In the genomic region with DNA sequence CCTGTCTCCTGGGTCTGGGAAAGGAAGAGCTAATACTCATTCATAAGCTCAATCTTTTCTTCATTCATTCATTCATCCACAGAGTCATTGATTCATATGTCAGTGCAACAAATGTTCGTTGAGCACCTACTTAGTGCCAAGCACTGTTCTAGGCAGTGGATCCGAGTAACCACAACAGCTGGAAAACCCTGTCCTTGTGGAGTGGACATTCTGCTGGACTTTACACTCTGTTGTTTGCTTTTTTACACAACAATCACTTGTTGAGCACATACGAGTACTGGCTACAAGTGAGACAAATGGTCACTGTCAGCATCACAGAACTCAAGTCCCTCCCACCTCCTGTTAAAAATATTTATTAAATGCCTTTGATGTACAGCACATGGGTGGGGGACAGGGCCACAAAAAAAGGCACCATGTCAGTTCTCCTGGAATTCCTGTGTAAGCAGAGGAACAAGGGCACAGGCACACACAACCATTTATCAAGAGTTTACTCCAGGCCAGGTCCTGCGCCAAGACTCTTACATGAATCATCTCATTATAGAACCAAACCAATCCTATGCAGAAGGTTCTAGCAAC, we compare ENCODE assay signal across 1 cellular context.
TF ChIP-seq lines count a peak whose summit lies in the region.

No MANE protein-coding gene starts in this region.

TF ChIP-seq in HepG2, 621 proteins besides CTCF, POLR2A, EP300 and RAD21 (continued from another document and continues in another):
- TF ChIP-seq, protein P1, sequence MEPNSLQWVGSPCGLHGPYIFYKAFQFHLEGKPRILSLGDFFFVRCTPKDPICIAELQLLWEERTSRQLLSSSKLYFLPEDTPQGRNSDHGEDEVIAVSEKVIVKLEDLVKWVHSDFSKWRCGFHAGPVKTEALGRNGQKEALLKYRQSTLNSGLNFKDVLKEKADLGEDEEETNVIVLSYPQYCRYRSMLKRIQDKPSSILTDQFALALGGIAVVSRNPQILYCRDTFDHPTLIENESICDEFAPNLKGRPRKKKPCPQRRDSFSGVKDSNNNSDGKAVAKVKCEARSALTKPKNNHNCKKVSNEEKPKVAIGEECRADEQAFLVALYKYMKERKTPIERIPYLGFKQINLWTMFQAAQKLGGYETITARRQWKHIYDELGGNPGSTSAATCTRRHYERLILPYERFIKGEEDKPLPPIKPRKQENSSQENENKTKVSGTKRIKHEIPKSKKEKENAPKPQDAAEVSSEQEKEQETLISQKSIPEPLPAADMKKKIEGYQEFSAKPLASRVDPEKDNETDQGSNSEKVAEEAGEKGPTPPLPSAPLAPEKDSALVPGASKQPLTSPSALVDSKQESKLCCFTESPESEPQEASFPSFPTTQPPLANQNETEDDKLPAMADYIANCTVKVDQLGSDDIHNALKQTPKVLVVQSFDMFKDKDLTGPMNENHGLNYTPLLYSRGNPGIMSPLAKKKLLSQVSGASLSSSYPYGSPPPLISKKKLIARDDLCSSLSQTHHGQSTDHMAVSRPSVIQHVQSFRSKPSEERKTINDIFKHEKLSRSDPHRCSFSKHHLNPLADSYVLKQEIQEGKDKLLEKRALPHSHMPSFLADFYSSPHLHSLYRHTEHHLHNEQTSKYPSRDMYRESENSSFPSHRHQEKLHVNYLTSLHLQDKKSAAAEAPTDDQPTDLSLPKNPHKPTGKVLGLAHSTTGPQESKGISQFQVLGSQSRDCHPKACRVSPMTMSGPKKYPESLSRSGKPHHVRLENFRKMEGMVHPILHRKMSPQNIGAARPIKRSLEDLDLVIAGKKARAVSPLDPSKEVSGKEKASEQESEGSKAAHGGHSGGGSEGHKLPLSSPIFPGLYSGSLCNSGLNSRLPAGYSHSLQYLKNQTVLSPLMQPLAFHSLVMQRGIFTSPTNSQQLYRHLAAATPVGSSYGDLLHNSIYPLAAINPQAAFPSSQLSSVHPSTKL (CRISPR knock-in tag; IDR thresholded peaks at IDR 0.05): peak; percentile 99
- peak; percentile 86; the same call in 1 of the 2 replicates for TF ChIP-seq ZNF816 (CRISPR knock-in tag; IDR thresholded peaks at IDR 0.05; ENCODE audit: borderline replicate concordance)
- TF ChIP-seq ZNF34 (CRISPR knock-in tag; IDR thresholded peaks at IDR 0.05; ENCODE audit: borderline replicate concordance): peak; percentile 96
- TF ChIP-seq SIX4 (CRISPR knock-in tag; IDR thresholded peaks at IDR 0.05): peak; percentile 94
- peak; percentile 51; the same call in 1 of the 2 replicates for TF ChIP-seq CHD2 (IDR thresholded peaks at IDR 0.05; ENCODE audit: low read depth, low read length)
- TF ChIP-seq STAG1 (CRISPR knock-in tag; IDR thresholded peaks at IDR 0.05): peak; percentile 36; the same call in 1 of the 2 replicates
- no peak for TF ChIP-seq ZNF549 (CRISPR knock-in tag; IDR thresholded peaks at IDR 0.05)
- peak; percentile 95 for TF ChIP-seq GATA4 (IDR thresholded peaks at IDR 0.05; ENCODE audit: borderline replicate concordance, low read depth)
- no peak for TF ChIP-seq NR3C1 (CRISPR knock-in tag; IDR thresholded peaks at IDR 0.05)
- TF ChIP-seq, protein P2, sequence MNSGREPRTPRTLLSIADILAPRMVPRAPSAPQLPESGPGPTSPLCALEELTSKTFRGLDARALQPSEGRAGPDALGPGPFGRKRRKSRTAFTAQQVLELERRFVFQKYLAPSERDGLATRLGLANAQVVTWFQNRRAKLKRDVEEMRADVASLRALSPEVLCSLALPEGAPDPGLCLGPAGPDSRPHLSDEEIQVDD (CRISPR knock-in tag; IDR thresholded peaks at IDR 0.05; ENCODE audit: borderline replicate concordance): no peak
- no peak for TF ChIP-seq KDM5A (IDR thresholded peaks at IDR 0.05; ENCODE audit: borderline replicate concordance, low read length)
- TF ChIP-seq ZFP36L1 (CRISPR knock-in tag; IDR thresholded peaks at IDR 0.05): peak; percentile 98
- no peak for TF ChIP-seq ZNF687 (CRISPR knock-in tag; IDR thresholded peaks at IDR 0.05)
- peak; percentile 90 for TF ChIP-seq FOSL2 (CRISPR knock-in tag; IDR thresholded peaks at IDR 0.05)
- no peak for TF ChIP-seq ZNF672 (CRISPR knock-in tag; IDR thresholded peaks at IDR 0.05)
- peak; percentile 79; the same call in 1 of the 2 replicates for TF ChIP-seq NAIF1 (CRISPR knock-in tag; IDR thresholded peaks at IDR 0.05; ENCODE audit: borderline replicate concordance)
- TF ChIP-seq, protein P3, sequence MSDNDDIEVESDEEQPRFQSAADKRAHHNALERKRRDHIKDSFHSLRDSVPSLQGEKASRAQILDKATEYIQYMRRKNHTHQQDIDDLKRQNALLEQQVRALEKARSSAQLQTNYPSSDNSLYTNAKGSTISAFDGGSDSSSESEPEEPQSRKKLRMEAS (IDR thresholded peaks at IDR 0.05): peak; percentile 90
- peak; percentile 53 for TF ChIP-seq ZNF407 (CRISPR knock-in tag; IDR thresholded peaks at IDR 0.05; ENCODE audit: not compliant biosample characterization)
- peak; percentile 99 for TF ChIP-seq TBX2 (CRISPR knock-in tag; IDR thresholded peaks at IDR 0.05; ENCODE audit: borderline replicate concordance)
- peak; percentile 92 for TF ChIP-seq MIER2 (CRISPR knock-in tag; IDR thresholded peaks at IDR 0.05)
- TF ChIP-seq ETV6 (CRISPR knock-in tag; conservative IDR thresholded peaks at IDR 0.05): peak; percentile 95
- TF ChIP-seq, protein P4, sequence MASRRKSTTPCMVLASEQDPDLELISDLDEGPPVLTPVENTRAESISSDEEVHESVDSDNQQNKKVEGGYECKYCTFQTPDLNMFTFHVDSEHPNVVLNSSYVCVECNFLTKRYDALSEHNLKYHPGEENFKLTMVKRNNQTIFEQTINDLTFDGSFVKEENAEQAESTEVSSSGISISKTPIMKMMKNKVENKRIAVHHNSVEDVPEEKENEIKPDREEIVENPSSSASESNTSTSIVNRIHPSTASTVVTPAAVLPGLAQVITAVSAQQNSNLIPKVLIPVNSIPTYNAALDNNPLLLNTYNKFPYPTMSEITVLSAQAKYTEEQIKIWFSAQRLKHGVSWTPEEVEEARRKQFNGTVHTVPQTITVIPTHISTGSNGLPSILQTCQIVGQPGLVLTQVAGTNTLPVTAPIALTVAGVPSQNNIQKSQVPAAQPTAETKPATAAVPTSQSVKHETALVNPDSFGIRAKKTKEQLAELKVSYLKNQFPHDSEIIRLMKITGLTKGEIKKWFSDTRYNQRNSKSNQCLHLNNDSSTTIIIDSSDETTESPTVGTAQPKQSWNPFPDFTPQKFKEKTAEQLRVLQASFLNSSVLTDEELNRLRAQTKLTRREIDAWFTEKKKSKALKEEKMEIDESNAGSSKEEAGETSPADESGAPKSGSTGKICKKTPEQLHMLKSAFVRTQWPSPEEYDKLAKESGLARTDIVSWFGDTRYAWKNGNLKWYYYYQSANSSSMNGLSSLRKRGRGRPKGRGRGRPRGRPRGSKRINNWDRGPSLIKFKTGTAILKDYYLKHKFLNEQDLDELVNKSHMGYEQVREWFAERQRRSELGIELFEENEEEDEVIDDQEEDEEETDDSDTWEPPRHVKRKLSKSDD (CRISPR knock-in tag; IDR thresholded peaks at IDR 0.05; ENCODE audit: low read depth): peak; percentile 95
- peak; percentile 89 for TF ChIP-seq JUND (CRISPR knock-in tag; IDR thresholded peaks at IDR 0.05)
- TF ChIP-seq FOXO1 (CRISPR knock-in tag; IDR thresholded peaks at IDR 0.05): peak; percentile 100
- no peak for TF ChIP-seq MTF1 (CRISPR knock-in tag; IDR thresholded peaks at IDR 0.05)
- TF ChIP-seq, protein P5, sequence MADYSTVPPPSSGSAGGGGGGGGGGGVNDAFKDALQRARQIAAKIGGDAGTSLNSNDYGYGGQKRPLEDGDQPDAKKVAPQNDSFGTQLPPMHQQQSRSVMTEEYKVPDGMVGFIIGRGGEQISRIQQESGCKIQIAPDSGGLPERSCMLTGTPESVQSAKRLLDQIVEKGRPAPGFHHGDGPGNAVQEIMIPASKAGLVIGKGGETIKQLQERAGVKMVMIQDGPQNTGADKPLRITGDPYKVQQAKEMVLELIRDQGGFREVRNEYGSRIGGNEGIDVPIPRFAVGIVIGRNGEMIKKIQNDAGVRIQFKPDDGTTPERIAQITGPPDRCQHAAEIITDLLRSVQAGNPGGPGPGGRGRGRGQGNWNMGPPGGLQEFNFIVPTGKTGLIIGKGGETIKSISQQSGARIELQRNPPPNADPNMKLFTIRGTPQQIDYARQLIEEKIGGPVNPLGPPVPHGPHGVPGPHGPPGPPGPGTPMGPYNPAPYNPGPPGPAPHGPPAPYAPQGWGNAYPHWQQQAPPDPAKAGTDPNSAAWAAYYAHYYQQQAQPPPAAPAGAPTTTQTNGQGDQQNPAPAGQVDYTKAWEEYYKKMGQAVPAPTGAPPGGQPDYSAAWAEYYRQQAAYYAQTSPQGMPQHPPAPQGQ (CRISPR knock-in tag; IDR thresholded peaks at IDR 0.05; ENCODE audit: borderline replicate concordance): peak; percentile 99
- peak; percentile 78; the same call in 1 of the 2 replicates for TF ChIP-seq ZNF749 (CRISPR knock-in tag; IDR thresholded peaks at IDR 0.05; ENCODE audit: borderline replicate concordance)
- peak; percentile 85 for TF ChIP-seq RBAK (CRISPR knock-in tag; IDR thresholded peaks at IDR 0.05)
- TF ChIP-seq NONO (IDR thresholded peaks at IDR 0.05): no peak
- peak; percentile 90; the same call in 1 of the 2 replicates for TF ChIP-seq NONO (CRISPR knock-in tag; conservative IDR thresholded peaks at IDR 0.05)
